In genomic region chr4:23268072-23268771, GRCh38 we compare ENCODE assay signal across 12 cellular contexts.
"Had no signal": no experiment of that assay in that cellular context is flagged by ENCODE, and none has a peak within 500 bp of the region (broad histone marks: within the 10 kb centered on the region; RNA-seq: fewer than 3 reads in every experiment).

No MANE protein-coding gene starts in this region.

- H3K27ac Mint-ChIP-seq: activated naive CD8-positive, alpha-beta T cell treated with anti-CD3 and anti-CD28 coated beads for 36 hours; dendritic cell treated with granulocyte-macrophage colony-stimulating factor and Interleukin-4, amounts not matched to agents 40 ng/mL and 50 ng/mL, for 4 days; natural killer cell; stimulated activated naive B cell treated with anti-CD40 and anti-IgM and Interleukin-4, amounts not matched to agents 10 μg/mL and 1 μg/mL and 100 μg/mL, for 72 hours had no signal

- ATAC-seq: left lobe of liver; natural killer cell; stimulated activated naive B cell treated with anti-CD40 and anti-IgM and Interleukin-4, amounts not matched to agents 10 μg/mL and 1 μg/mL and 100 μg/mL, for 72 hours had no signal

- H3K27me3 Mint-ChIP-seq: dendritic cell treated with granulocyte-macrophage colony-stimulating factor and Interleukin-4, amounts not matched to agents 40 ng/mL and 50 ng/mL, for 4 days; stimulated activated naive B cell treated with anti-CD40 and anti-IgM and Interleukin-4, amounts not matched to agents 10 μg/mL and 1 μg/mL and 100 μg/mL, for 72 hours had no signal

- H3K4me3 Mint-ChIP-seq: activated naive CD8-positive, alpha-beta T cell treated with anti-CD3 and anti-CD28 coated beads for 36 hours; dendritic cell treated with granulocyte-macrophage colony-stimulating factor and Interleukin-4, amounts not matched to agents 40 ng/mL and 50 ng/mL, for 4 days; natural killer cell; stimulated activated naive B cell treated with anti-CD40 and anti-IgM and Interleukin-4, amounts not matched to agents 10 μg/mL and 1 μg/mL and 100 μg/mL, for 72 hours had no signal

- H3K4me1 Mint-ChIP-seq: activated naive CD8-positive, alpha-beta T cell treated with anti-CD3 and anti-CD28 coated beads for 36 hours; natural killer cell; stimulated activated naive B cell treated with anti-CD40 and anti-IgM and Interleukin-4, amounts not matched to agents 10 μg/mL and 1 μg/mL and 100 μg/mL, for 72 hours had no signal

- H3K9me3 Mint-ChIP-seq: activated naive CD8-positive, alpha-beta T cell treated with anti-CD3 and anti-CD28 coated beads for 36 hours; dendritic cell treated with granulocyte-macrophage colony-stimulating factor and Interleukin-4, amounts not matched to agents 40 ng/mL and 50 ng/mL, for 4 days had no signal

- H3K36me3 Mint-ChIP-seq: activated naive CD8-positive, alpha-beta T cell treated with anti-CD3 and anti-CD28 coated beads for 36 hours; natural killer cell; stimulated activated naive B cell treated with anti-CD40 and anti-IgM and Interleukin-4, amounts not matched to agents 10 μg/mL and 1 μg/mL and 100 μg/mL, for 72 hours had no signal

- DNase-seq: activated CD4-positive, alpha-beta T cell treated with anti-CD3 and anti-CD28 coated beads, Interleukin-2, amount 50 U/mL, for 48 hours; activated naive CD8-positive, alpha-beta T cell treated with anti-CD3 and anti-CD28 coated beads for 36 hours; amniotic stem cell; effector memory CD4-positive, alpha-beta T cell; foreskin fibroblast; natural killer cell; posterior cingulate gyrus; stimulated activated naive B cell treated with anti-CD40 and anti-IgM and Interleukin-4, amounts not matched to agents 10 μg/mL and 1 μg/mL and 100 μg/mL, for 72 hours; upper lobe of left lung; WERI-Rb-1 had no signal
